In the genomic region with DNA sequence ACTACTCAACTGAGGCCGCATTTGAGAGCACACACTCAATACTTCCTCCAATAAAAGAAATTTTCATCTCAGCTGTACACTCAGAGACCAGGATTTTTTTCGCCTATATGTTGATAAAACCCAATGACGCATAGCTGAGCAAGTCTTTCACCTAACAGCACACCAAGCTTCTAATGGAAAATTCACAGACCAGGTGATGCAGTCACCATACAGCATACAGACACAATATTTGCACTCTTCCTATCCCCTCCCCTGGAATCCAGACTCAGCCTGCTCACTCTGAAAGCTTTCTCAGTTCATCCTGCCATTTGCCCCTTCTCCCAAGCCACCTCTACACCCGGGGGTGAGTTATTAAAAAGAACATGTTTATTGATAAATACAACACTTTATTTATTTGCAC, we compare ENCODE assay signal across 8 cellular contexts. TPM values are rescaled to one million over a fixed set of nuclear protein-coding genes. Genes with fewer than 3 reads are reported as not detected.
DNase-seq lines count a peak whose midpoint lies in the region; ATAC-seq and TF ChIP-seq lines count a peak whose summit lies in the region.

No MANE protein-coding gene starts in this region.

- WGBS in esophagus squamous epithelium, 2 donors: 24 to 37% methylated on average over 4 of the region's 4 CpGs

- H3K9ac ChIP-seq in HUES48 (ENCODE audit: low read depth, low read length): no peak overlapping the region

- peak in 1 of 4 donors; percentile 16 for TF ChIP-seq POLR2A in esophagus squamous epithelium (IDR thresholded peaks at IDR 0.05)

- ATAC-seq in GM21526 (IDR thresholded peaks at IDR 0.05; ENCODE audit: low FRiP score, unreplicated experiment): no peak

- H3K9me3 ChIP-seq in HUES48 (ENCODE audit: control insufficient read depth, insufficient read depth, low read length) (no peaks in the 10 kb centered on the region), esophagus squamous epithelium (no peaks in the 10 kb centered on the region)

- H3K27ac ChIP-seq in HUES48 (ENCODE audit: low read depth, low read length) (peak overlapping the region; percentile 100), esophagus squamous epithelium (peak overlapping the region; percentile 99 to 100 (median 100))

- H3K27me3 ChIP-seq in HUES48 (ENCODE audit: control insufficient read depth, insufficient read depth, low read length) (no peaks in the 10 kb centered on the region), esophagus squamous epithelium (no peaks in the 10 kb centered on the region)

- H3K4me1 ChIP-seq in HUES48 (ENCODE audit: control insufficient read depth, insufficient read depth, low read length) (peaks cover 21% of the 10 kb centered on the region), esophagus squamous epithelium (peaks cover 0 to 52% (median 25%) of the 10 kb centered on the region in 3 donors)

- TF ChIP-seq CTCF in esophagus squamous epithelium (IDR thresholded peaks at IDR 0.05): no peak

- H3K4me3 ChIP-seq in HUES48 (ENCODE audit: low read depth, low read length) (peak overlapping the region; percentile 82), esophagus squamous epithelium (peak overlapping the region in 2 of 4 donors; percentile 92)

- H3K36me3 ChIP-seq in HUES48 (ENCODE audit: control insufficient read depth, insufficient read depth, low read length) (0 out of 2 replicates have a peak, but pooled peaks cover 3% of the 10 kb centered on the region), esophagus squamous epithelium (no peaks in the 10 kb centered on the region)

- intact Hi-C loops in esophagus squamous epithelium (cut with DNase I): no loop called here
- intact Hi-C loops in posterior vena cava (cut with DNase I): no loop called here

- DNase-seq in DMS53 (lab: John Stamatoyannopoulos, UW) (peak; percentile 59), SW480 (ENCODE audit: low spot score) (peak; percentile 68), esophagus squamous epithelium (lab: John Stamatoyannopoulos, UW) (no peak), renal cortical epithelial cell (ENCODE audit: low read depth) (peak; percentile 48), CD1c-positive myeloid dendritic cell (ENCODE audit: extremely low spot score) (no peak), posterior vena cava (ENCODE audit: low spot score) (no peak)

RNA-seq across cellular contexts. Expression of a gene that starts 1.7 kb away (rescaled TPM):
- total RNA-seq in esophagus squamous epithelium (10 to 100 TPM; 32.8 to 56.1 (median 39.9) TPM), renal cortical epithelial cell (74.1 and 92.1 TPM in 2 replicates), posterior vena cava (10 to 100 TPM; 45.3 to 53.7 TPM)

Comparison
In these comparisons a context has a peak if more than half of its experiments do, and no peak if none do; other contexts are left out.
1. DNase-seq: peak in DMS53 (single experiment), SW480 (single experiment) and renal cortical epithelial cell (single experiment); none in esophagus squamous epithelium (single experiment), CD1c-positive myeloid dendritic cell (single experiment) and posterior vena cava (single experiment).